ENCODE assay signal across 1 cellular context in genomic region chr9:134187821-134188420, GRCh38.
TF ChIP-seq lines count a peak whose summit lies in the region.

No MANE protein-coding gene starts in this region.

TF ChIP-seq in IMR-90, 13 proteins besides CTCF, POLR2A, EP300 and RAD21:
- no peak for TF ChIP-seq RCOR1 (IDR thresholded peaks at IDR 0.05; ENCODE audit: insufficient replicate concordance, low read length)
- TF ChIP-seq MAFK (IDR thresholded peaks at IDR 0.05; ENCODE audit: low read depth, low read length) = no peak
- no peak for TF ChIP-seq FOS (IDR thresholded peaks at IDR 0.05; ENCODE audit: low read depth, low read length)
- no peak for TF ChIP-seq NFE2L2 (IDR thresholded peaks at IDR 0.05; ENCODE audit: low read depth, low read length)
- TF ChIP-seq CEBPB (IDR thresholded peaks at IDR 0.05; ENCODE audit: low read depth, low read length) = no peak
- no peak for TF ChIP-seq MXI1 (IDR thresholded peaks at IDR 0.05; ENCODE audit: borderline replicate concordance, low read depth, low read length)
- TF ChIP-seq, protein P1, sequence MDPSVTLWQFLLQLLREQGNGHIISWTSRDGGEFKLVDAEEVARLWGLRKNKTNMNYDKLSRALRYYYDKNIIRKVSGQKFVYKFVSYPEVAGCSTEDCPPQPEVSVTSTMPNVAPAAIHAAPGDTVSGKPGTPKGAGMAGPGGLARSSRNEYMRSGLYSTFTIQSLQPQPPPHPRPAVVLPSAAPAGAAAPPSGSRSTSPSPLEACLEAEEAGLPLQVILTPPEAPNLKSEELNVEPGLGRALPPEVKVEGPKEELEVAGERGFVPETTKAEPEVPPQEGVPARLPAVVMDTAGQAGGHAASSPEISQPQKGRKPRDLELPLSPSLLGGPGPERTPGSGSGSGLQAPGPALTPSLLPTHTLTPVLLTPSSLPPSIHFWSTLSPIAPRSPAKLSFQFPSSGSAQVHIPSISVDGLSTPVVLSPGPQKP (IDR thresholded peaks at IDR 0.05; ENCODE audit: borderline replicate concordance, low read depth, low read length) = no peak
- TF ChIP-seq MAZ (IDR thresholded peaks at IDR 0.05; ENCODE audit: borderline replicate concordance, low read depth, low read length) = no peak
- no peak for TF ChIP-seq SMC3 (IDR thresholded peaks at IDR 0.05; ENCODE audit: low read depth, low read length)
- TF ChIP-seq USF2 (IDR thresholded peaks at IDR 0.05; ENCODE audit: low read depth, low read length) = no peak
- TF ChIP-seq BHLHE40 (IDR thresholded peaks at IDR 0.05; ENCODE audit: low read depth, low read length) = no peak
